9 cellular contexts compared by ENCODE assay signal in the genomic region with DNA sequence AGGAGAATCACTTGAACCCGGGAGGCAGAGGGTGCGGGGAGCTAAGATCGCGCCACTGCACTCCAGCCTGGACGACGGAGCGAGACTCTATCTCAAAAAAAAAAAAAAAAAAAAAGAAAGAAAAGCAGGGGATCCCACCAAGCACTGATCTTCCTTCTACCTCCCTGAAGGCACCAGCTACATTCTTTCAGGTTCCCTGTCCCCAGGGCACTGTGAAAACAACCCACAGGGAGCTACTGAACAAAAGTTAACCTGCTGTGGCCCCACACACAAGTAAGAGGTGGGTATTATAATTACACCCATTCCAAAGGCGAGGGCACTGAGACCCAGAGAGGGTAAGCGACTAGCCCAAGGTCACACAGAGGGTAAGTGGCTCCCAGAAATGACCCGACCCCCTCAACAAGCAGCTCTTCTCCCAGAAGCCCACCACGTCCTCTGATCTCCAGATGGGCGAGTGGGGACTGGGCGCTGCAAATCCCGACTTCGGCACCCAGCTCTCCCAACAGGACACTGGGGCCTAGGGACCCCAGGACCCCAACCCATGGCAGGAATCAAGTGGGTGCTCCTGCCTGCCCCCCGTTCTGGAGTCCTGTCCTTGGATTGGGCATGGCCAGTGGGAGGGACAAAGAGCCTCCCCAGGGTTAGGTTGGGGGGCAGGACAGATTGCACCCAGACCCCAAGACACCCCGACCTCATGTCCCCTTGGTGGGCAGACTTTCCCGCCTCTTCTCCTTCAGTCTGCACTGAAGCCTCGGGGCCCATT. TPM values are rescaled to one million over a fixed set of nuclear protein-coding genes. Genes with fewer than 3 reads are reported as not detected.
DNase-seq lines count a peak whose midpoint lies in the region; ATAC-seq, FAIRE-seq and TF ChIP-seq lines count a peak whose summit lies in the region.
"Had no signal": no experiment of that assay in that cellular context is flagged by ENCODE, and none has a peak within 500 bp of the region (broad histone marks: within the 10 kb centered on the region; RNA-seq: fewer than 3 reads in every experiment).

No MANE protein-coding gene starts in this region.

- ATAC-seq in HG03469 (IDR thresholded peaks at IDR 0.05; ENCODE audit: unreplicated experiment) (no peak), GM18873 (IDR thresholded peaks at IDR 0.05; ENCODE audit: low FRiP score, unreplicated experiment) (no peak)

- peak overlapping the region; percentile 100; the same call in 1 of the 2 replicates for H3K4me3 ChIP-seq in Karpas-422 (ENCODE audit: low read length)
- H3K4me3 ChIP-seq in bronchial epithelial cell (ENCODE audit: low read depth, low read length): no peak overlapping the region
- H3K4me3 ChIP-seq: adrenal gland had no signal

- peaks cover 32% of the 10 kb centered on the region for H3K4me1 Mint-ChIP-seq in activated T-cell treated with anti-CD3 and anti-CD28 coated beads, Interleukin-2, amount 50 U/mL, for 24 hours (ENCODE audit: low read depth)
- peaks cover 18% of the 10 kb centered on the region for H3K4me1 Mint-ChIP-seq in osteocyte (ENCODE audit: unreplicated experiment)

- peak overlapping the region; percentile 91 for H3K27ac Mint-ChIP-seq in activated T-cell treated with anti-CD3 and anti-CD28 coated beads, Interleukin-2, amount 50 U/mL, for 24 hours
- peak overlapping the region; percentile 27 for H3K27ac Mint-ChIP-seq in osteocyte (ENCODE audit: unreplicated experiment)

- H3K36me3 Mint-ChIP-seq in activated T-cell treated with anti-CD3 and anti-CD28 coated beads, Interleukin-2, amount 50 U/mL, for 24 hours (ENCODE audit: low read depth): peaks cover 40% of the 10 kb centered on the region
- H3K36me3 Mint-ChIP-seq in osteocyte (ENCODE audit: unreplicated experiment): no peaks in the 10 kb centered on the region

- no peaks in the 10 kb centered on the region for H3K27me3 Mint-ChIP-seq in activated T-cell treated with anti-CD3 and anti-CD28 coated beads, Interleukin-2, amount 50 U/mL, for 24 hours
- no peaks in the 10 kb centered on the region for H3K27me3 Mint-ChIP-seq in osteocyte (ENCODE audit: unreplicated experiment)

- peak overlapping the region; percentile 86 for H3K4me3 Mint-ChIP-seq in activated T-cell treated with anti-CD3 and anti-CD28 coated beads, Interleukin-2, amount 50 U/mL, for 24 hours
- H3K4me3 Mint-ChIP-seq in osteocyte (ENCODE audit: unreplicated experiment): peak overlapping the region; percentile 77

- no peaks in the 10 kb centered on the region for H3K9me2 ChIP-seq in Karpas-422 (replicated peaks; ENCODE audit: insufficient read depth, low read length)

- peak; percentile 47 for FAIRE-seq in bronchial epithelial cell (lab: Jason Lieb, UNC)

- no peak overlapping the region for H2AFZ ChIP-seq in Karpas-422 (ENCODE audit: low read length)

- peaks cover 40% of the 10 kb centered on the region for H4K20me1 ChIP-seq in Karpas-422 (ENCODE audit: insufficient read depth, low read depth, low read length)

- DNase-seq in activated T-cell treated with anti-CD3 and anti-CD28 coated beads, Interleukin-2, amount 50 U/mL, for 24 hours: no peak
- no peak for DNase-seq in activated T-cell treated with anti-CD3 and anti-CD28 coated beads, Interleukin-2, amount 50 U/mL, for 1 hour
- DNase-seq in Karpas-422 (no peak), bronchial epithelial cell (ENCODE audit: low read depth) (no peak), osteocyte (ENCODE audit: extremely low spot score, unreplicated experiment) (no peak), NCI-H748 treated with DMSO at 0.1 percent for 48 hours (lab: John Stamatoyannopoulos, UW) (no peak)
- DNase-seq: adrenal gland had no signal

- H3K79me2 ChIP-seq in Karpas-422 (ENCODE audit: low read length): peaks cover 71% of the 10 kb centered on the region

- peak overlapping the region; percentile 100 for H3K9ac ChIP-seq in Karpas-422 (ENCODE audit: low read length)

- no peaks in the 10 kb centered on the region for H3K9me3 Mint-ChIP-seq in activated T-cell treated with anti-CD3 and anti-CD28 coated beads, Interleukin-2, amount 50 U/mL, for 24 hours
- H3K9me3 Mint-ChIP-seq in osteocyte (ENCODE audit: unreplicated experiment): no peaks in the 10 kb centered on the region

- H3K27me3 ChIP-seq in Karpas-422 (ENCODE audit: low read length) (no peaks in the 10 kb centered on the region), bronchial epithelial cell (ENCODE audit: control insufficient read depth, insufficient read depth, low read length) (no peaks in the 10 kb centered on the region)
- H3K27me3 ChIP-seq: adrenal gland had no signal

- H3K27ac ChIP-seq in Karpas-422 (ENCODE audit: low read length): no peak overlapping the region
- H3K27ac ChIP-seq: adrenal gland had no signal

- H3K9me3 ChIP-seq in Karpas-422 (ENCODE audit: low read length): no peaks in the 10 kb centered on the region
- H3K9me3 ChIP-seq: adrenal gland had no signal

- H3K4me1 ChIP-seq in Karpas-422 (ENCODE audit: low read length): peaks cover 32% of the 10 kb centered on the region

- TF ChIP-seq CTCF in bronchial epithelial cell (IDR thresholded peaks at IDR 0.05; ENCODE audit: insufficient read depth, low read length, severe bottlenecking) (no peak), osteocyte (IDR thresholded peaks at IDR 0.05) (no peak)

- H3K4me2 ChIP-seq in Karpas-422 (ENCODE audit: low read depth, low read length, poor library complexity, severe bottlenecking): peak overlapping the region; percentile 98

- H3K36me3 ChIP-seq in Karpas-422 (ENCODE audit: insufficient read depth, low read length) (no peaks in the 10 kb centered on the region), bronchial epithelial cell (ENCODE audit: control insufficient read depth, insufficient read depth, low read length) (no peaks in the 10 kb centered on the region)
- H3K36me3 ChIP-seq: adrenal gland had no signal

RNA-seq across cellular contexts. Expression of a gene that starts 2.4 kb away (rescaled TPM):
- total RNA-seq in Karpas-422 (2014; rRNA removed; shearing (Covaris generic); ENCODE audit: low replicate concordance): 20.8 and 80.2 TPM in 2 replicates
- 54.0 and 74.5 TPM in 2 replicates for total RNA-seq in bronchial epithelial cell
- total RNA-seq in osteocyte: 40.2 and 40.8 TPM in 2 replicates

RNA-seq across cellular contexts. Expression of a gene that starts 21.5 kb away (rescaled TPM):
- 8.6 and 11.0 TPM in 2 replicates for total RNA-seq in Karpas-422 (2014; rRNA removed; shearing (Covaris generic); ENCODE audit: low replicate concordance)
- 25.8 and 26.1 TPM in 2 replicates for total RNA-seq in bronchial epithelial cell
- 148 and 165 TPM in 2 replicates for total RNA-seq in osteocyte

RNA-seq across cellular contexts. Expression of a gene that starts 27.0 kb away (rescaled TPM):
- 49.3 and 66.5 TPM in 2 replicates for total RNA-seq in Karpas-422 (2014; rRNA removed; shearing (Covaris generic); ENCODE audit: low replicate concordance)
- 39.5 and 44.9 TPM in 2 replicates for total RNA-seq in bronchial epithelial cell
- total RNA-seq in osteocyte: 108 and 109 TPM in 2 replicates
